10 cellular contexts compared by ENCODE assay signal in the genomic region with DNA sequence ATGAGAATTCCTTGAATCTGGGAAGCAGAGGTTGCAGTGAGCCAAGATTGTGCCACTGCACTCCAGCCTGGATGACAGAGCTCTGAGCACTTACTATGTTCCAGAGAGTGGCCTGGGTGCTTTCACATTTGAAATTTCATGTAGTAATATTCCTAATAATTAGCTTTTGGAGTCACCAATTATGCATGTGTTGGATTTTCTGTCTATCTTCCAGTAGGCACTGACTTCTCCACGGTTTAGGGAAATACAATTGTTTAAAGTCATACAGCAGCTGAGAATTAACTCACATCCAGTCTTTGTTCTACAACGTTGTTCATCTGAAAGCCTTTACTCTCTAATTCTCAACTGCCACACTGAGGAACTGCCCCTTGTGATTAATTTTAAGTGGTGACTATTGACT.
"Had no signal": no experiment of that assay in that cellular context is flagged by ENCODE, and none has a peak within 500 bp of the region (broad histone marks: within the 10 kb centered on the region; RNA-seq: fewer than 3 reads in every experiment).

No MANE protein-coding gene starts in this region.

- H3K4me3 ChIP-seq: HAP-1 had no signal

- H3K9me3 ChIP-seq: HAP-1 had no signal

- H3K4me2 ChIP-seq: KMS-11 had no signal

- DNase-seq: GOT3, H7, Karpas-422, KBM-7 had no signal

- H3K9ac ChIP-seq: KMS-11 had no signal

- H3K4me1 Mint-ChIP-seq: IgD-negative memory B cell had no signal

- H3K27ac Mint-ChIP-seq: IgD-negative memory B cell had no signal

- H3K36me3 ChIP-seq: HAP-1 had no signal

- ATAC-seq: HCT116, HepG2 had no signal

- H3K36me3 Mint-ChIP-seq: IgD-negative memory B cell had no signal

- H3K4me1 ChIP-seq: HAP-1 had no signal

- H3K27ac ChIP-seq: HL-60, KMS-11 had no signal
